18 cellular contexts compared by ENCODE assay signal in genomic region chr18:27674411-27674810, GRCh38.
"Had no signal": no experiment of that assay in that cellular context is flagged by ENCODE, and none has a peak within 500 bp of the region (broad histone marks: within the 10 kb centered on the region; RNA-seq: fewer than 3 reads in every experiment).

No MANE protein-coding gene starts in this region.

- H3K4me1 ChIP-seq: foreskin keratinocyte, heart left ventricle, stomach had no signal

- H3K36me3 ChIP-seq: heart left ventricle, stomach had no signal

- FAIRE-seq: endothelial cell of umbilical vein, islet of Langerhans had no signal

- H3K9me3 ChIP-seq: heart left ventricle had no signal

- H3K4me3 ChIP-seq: coronary artery, heart left ventricle, skin epidermis, stomach had no signal

- DNase-seq: effector CD4-positive, alpha-beta T cell; endodermal cell; erythroblast; foreskin keratinocyte; hippocampal formation; kidney glomerular epithelial cell; naive thymus-derived CD4-positive, alpha-beta T cell; nephron progenitor cell; stimulated activated CD4-positive, alpha-beta T cell treated with anti-CD3 and anti-CD28 coated beads, Interleukin-12 subunit alpha, Interleukin-12 subunit beta, amount 100 ng/mL, for 4 hours; stimulated activated naive CD4-positive, alpha-beta T cell; stomach; substantia nigra; trophoblast cell had no signal

- H3K27me3 ChIP-seq: foreskin keratinocyte, heart left ventricle, stomach had no signal

- H3K27ac ChIP-seq: coronary artery, foreskin keratinocyte, heart left ventricle, skin epidermis, stomach had no signal
